In the genomic region with DNA sequence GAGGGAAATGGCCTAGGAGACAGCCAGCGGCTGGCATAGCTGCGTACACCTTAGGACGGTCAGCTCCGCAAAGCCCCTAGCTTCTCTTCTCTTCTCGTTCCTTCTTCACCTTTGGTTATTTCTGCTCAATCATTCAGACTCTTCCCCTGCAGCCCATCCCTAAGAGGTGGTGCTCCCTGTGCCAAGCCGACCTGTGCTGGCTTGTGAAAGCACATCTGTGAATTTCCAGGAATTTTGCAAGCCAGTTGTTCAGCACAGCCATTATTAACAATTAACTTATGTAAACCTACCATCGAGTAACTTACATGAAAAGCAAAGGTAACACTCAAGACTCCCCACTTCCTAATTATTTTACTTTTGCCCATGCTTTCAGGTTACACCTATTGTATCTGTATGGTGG, we compare ENCODE assay signal across 13 cellular contexts. TPM values are rescaled to one million over a fixed set of nuclear protein-coding genes. Genes with fewer than 3 reads are reported as not detected.
DNase-seq lines count a peak whose midpoint lies in the region; ATAC-seq and TF ChIP-seq lines count a peak whose summit lies in the region.
"Had no signal": no experiment of that assay in that cellular context is flagged by ENCODE, and none has a peak within 500 bp of the region (broad histone marks: within the 10 kb centered on the region; RNA-seq: fewer than 3 reads in every experiment).

No MANE protein-coding gene starts in this region.

- TF ChIP-seq CTCF in MCF 10A (IDR thresholded peaks at IDR 0.05; ENCODE audit: unreplicated experiment), result no peak
- TF ChIP-seq CTCF in mammary epithelial cell (conservative IDR thresholded peaks at IDR 0.05 in 1 of 2, IDR thresholded peaks at IDR 0.05 in 1 of 2; ENCODE audit: extremely low read depth in 1 of 2, insufficient read depth in 1 of 2, low read depth in 1 of 2, low read length in 2 of 2), result no peak
- TF ChIP-seq CTCF in lower lobe of right lung (IDR thresholded peaks at IDR 0.05), result no peak
- TF ChIP-seq CTCF in body of pancreas (IDR thresholded peaks at IDR 0.05), result no peak
- TF ChIP-seq CTCF in spleen (IDR thresholded peaks at IDR 0.05 in 8 of 11, conservative IDR thresholded peaks at IDR 0.05 in 3 of 11), result no peak

- H3K4me3 ChIP-seq in mammary epithelial cell (replicated peaks in 1 of 3; ENCODE audit: insufficient read depth in 1 of 3, low read depth in 2 of 3, low read length in 3 of 3), result no peak overlapping the region
- no peak overlapping the region for H3K4me3 ChIP-seq in lower lobe of right lung
- no peak overlapping the region for H3K4me3 ChIP-seq in thymus (ENCODE audit: low read length)
- H3K4me3 ChIP-seq in GM23248, result no peak overlapping the region
- H3K4me3 ChIP-seq in body of pancreas, result no peak overlapping the region
- no peak overlapping the region for H3K4me3 ChIP-seq in spleen

- H2AFZ ChIP-seq in mammary epithelial cell (ENCODE audit: low read depth, low read length), result no peak overlapping the region
- no peak overlapping the region for H2AFZ ChIP-seq in GM23248

- BruUV-seq in MCF 10A (replicated peaks; lab: Mats Ljungman, UMichigan) (no TSS peak), mammary epithelial cell (replicated peaks; lab: Mats Ljungman, UMichigan) (no TSS peak)

- no peaks in the 10 kb centered on the region for H3K36me3 Mint-ChIP-seq in MCF 10A (ENCODE audit: insufficient read depth, unreplicated experiment)
- H3K36me3 Mint-ChIP-seq in activated naive CD8-positive, alpha-beta T cell treated with anti-CD3 and anti-CD28 coated beads for 36 hours, result peaks cover 18% of the 10 kb centered on the region

- WGBS in mammary epithelial cell (ENCODE audit: low coverage, missing lambda C conversion rate), result 64% methylated on average over 7 of the region's 7 CpGs
- 94% methylated on average over 7 of the region's 7 CpGs for WGBS in thymus
- WGBS in GM23248 (ENCODE audit: low coverage in 1 of 2, low lambda C conversion rate in 2 of 2, missing lambda C conversion rate in 2 of 2), 2 experiments, result 95 to 96% methylated on average over 7 of the region's 7 CpGs
- WGBS in body of pancreas, 2 donors, result 75 to 79% methylated on average over 7 of the region's 7 CpGs
- 85 to 95% (median 93%) methylated on average over 7 of the region's 7 CpGs for WGBS in spleen, 5 donors

- no peaks in the 10 kb centered on the region for H3K36me3 ChIP-seq in mammary epithelial cell (ENCODE audit: insufficient read depth, low read length)
- no peaks in the 10 kb centered on the region for H3K36me3 ChIP-seq in lower lobe of right lung
- H3K36me3 ChIP-seq in thymus (ENCODE audit: control insufficient read depth, insufficient read depth), result peaks cover 5% of the 10 kb centered on the region
- H3K36me3 ChIP-seq in GM23248 (ENCODE audit: low read depth), result no peaks in the 10 kb centered on the region
- no peaks in the 10 kb centered on the region for H3K36me3 ChIP-seq in body of pancreas (replicated peaks in 1 of 2; ENCODE audit: insufficient read depth in 1 of 2, low read depth in 2 of 2)
- H3K36me3 ChIP-seq in spleen, result peaks cover 0 to 14% (median 4%) of the 10 kb centered on the region in 6 donors
- H3K36me3 ChIP-seq: esophagus muscularis mucosa had no signal

- no peaks in the 10 kb centered on the region for H4K20me1 ChIP-seq in mammary epithelial cell (ENCODE audit: insufficient read depth, low read length)
- no peaks in the 10 kb centered on the region for H4K20me1 ChIP-seq in GM23248 (ENCODE audit: insufficient read depth)

- DNase-seq in MCF 10A (ENCODE audit: unreplicated experiment) (peak; percentile 45), mammary epithelial cell (no peak), lower lobe of right lung (peak; percentile 10), GM23248 (no peak), body of pancreas (no peak), spleen (no peak)
- no peak for DNase-seq in activated naive CD8-positive, alpha-beta T cell treated with anti-CD3 and anti-CD28 coated beads for 36 hours
- DNase-seq: aorta, DMS153, NCI-H2171 had no signal

- H3K4me1 Mint-ChIP-seq in MCF 10A (ENCODE audit: insufficient read depth, unreplicated experiment), result peaks cover 10% of the 10 kb centered on the region
- peaks cover 43% of the 10 kb centered on the region for H3K4me1 Mint-ChIP-seq in activated naive CD8-positive, alpha-beta T cell treated with anti-CD3 and anti-CD28 coated beads for 36 hours

- CTCF ChIA-PET in MCF 10A (lab: Yijun Ruan, JAX), result interaction anchor here (1.0 kb wide), 1 partner anchor 88 kb away, joined by 3 read pairs; no protein-coding TSS in a partner anchor
- CTCF ChIA-PET in mammary epithelial cell (lab: Charles Lee; ENCODE audit: low non-redundant PET), result no interaction called here

- no peak overlapping the region for H3K4me2 ChIP-seq in mammary epithelial cell (ENCODE audit: insufficient read depth, low read depth, low read length)
- H3K4me2 ChIP-seq in GM23248 (ENCODE audit: unreplicated experiment), result no peak overlapping the region

- H3K27ac ChIP-seq in mammary epithelial cell (ENCODE audit: insufficient read depth, low read depth, low read length) (no peak overlapping the region), lower lobe of right lung (no peak overlapping the region), thymus (ENCODE audit: low read depth) (peak overlapping the region; percentile 46), GM23248 (no peak overlapping the region), body of pancreas (no peak overlapping the region), spleen (no peak overlapping the region)
- H3K27ac ChIP-seq: coronary artery had no signal

- H3F3A ChIP-seq in GM23248 (ENCODE audit: insufficient read depth), result no peaks in the 10 kb centered on the region

- no peaks in the 10 kb centered on the region for H3K27me3 ChIP-seq in mammary epithelial cell (ENCODE audit: insufficient read depth, low read length)
- peaks cover 12% of the 10 kb centered on the region for H3K27me3 ChIP-seq in lower lobe of right lung (ENCODE audit: low read depth)
- peaks cover 8% of the 10 kb centered on the region for H3K27me3 ChIP-seq in thymus (ENCODE audit: control insufficient read depth, insufficient read depth)
- no peaks in the 10 kb centered on the region for H3K27me3 ChIP-seq in GM23248 (replicated peaks; ENCODE audit: insufficient read depth)
- no peaks in the 10 kb centered on the region for H3K27me3 ChIP-seq in body of pancreas
- H3K27me3 ChIP-seq in spleen (replicated peaks in 1 of 7), result peaks cover 0 to 21% (median 14%) of the 10 kb centered on the region in 7 donors
- H3K27me3 ChIP-seq: esophagus muscularis mucosa had no signal

- H3K9ac ChIP-seq in mammary epithelial cell (ENCODE audit: insufficient read depth, low read length) (no peak overlapping the region), GM23248 (no peak overlapping the region)

- no peak overlapping the region for H3K4me3 Mint-ChIP-seq in MCF 10A (ENCODE audit: unreplicated experiment)
- peak overlapping the region; percentile 39 for H3K4me3 Mint-ChIP-seq in activated naive CD8-positive, alpha-beta T cell treated with anti-CD3 and anti-CD28 coated beads for 36 hours

- in situ Hi-C loops in mammary epithelial cell (cut with MboI; ENCODE audit: low sequenced_read_pairs in 2 of 2), result no loop called here
- in situ Hi-C loops in GM23248 (cut with MboI), result no loop called here

- H3K9me3 ChIP-seq in mammary epithelial cell (replicated peaks; ENCODE audit: insufficient read depth, low read length) (no peaks in the 10 kb centered on the region), lower lobe of right lung (no peaks in the 10 kb centered on the region), thymus (ENCODE audit: control insufficient read depth) (no peaks in the 10 kb centered on the region), GM23248 (ENCODE audit: low read depth) (no peaks in the 10 kb centered on the region), body of pancreas (no peaks in the 10 kb centered on the region), spleen (no peaks in the 10 kb centered on the region)

- peaks cover 11% of the 10 kb centered on the region for H3K4me1 ChIP-seq in mammary epithelial cell (ENCODE audit: insufficient read depth, low read length)
- H3K4me1 ChIP-seq in lower lobe of right lung, result peaks cover 32% of the 10 kb centered on the region
- peaks cover 5% of the 10 kb centered on the region for H3K4me1 ChIP-seq in thymus (ENCODE audit: control insufficient read depth, insufficient read depth, low read length)
- peaks cover 8% of the 10 kb centered on the region; the same call in 1 of the 2 replicates for H3K4me1 ChIP-seq in GM23248 (ENCODE audit: insufficient read depth)
- peaks cover 11% of the 10 kb centered on the region for H3K4me1 ChIP-seq in body of pancreas
- H3K4me1 ChIP-seq in spleen, result peaks cover 3 to 33% (median 16%) of the 10 kb centered on the region in 6 donors

- intact Hi-C loops in MCF 10A (cut with micrococcal nuclease), result no loop called here
- intact Hi-C loops in mammary epithelial cell (cut with micrococcal nuclease), result no loop called here
- intact Hi-C loops in lower lobe of right lung (cut with DNase I), result no loop called here
- intact Hi-C loops in body of pancreas (cut with DNase I), result no loop called here
- intact Hi-C loops in spleen (cut with DNase I; ENCODE audit: low total_unique reads), result no loop called here

- ATAC-seq in lower lobe of right lung, result no peak
- ATAC-seq in body of pancreas, result no peak

- POLR2A ChIA-PET in MCF 10A (lab: Yijun Ruan, JAX), result no interaction called here

- H3K79me2 ChIP-seq in mammary epithelial cell (ENCODE audit: insufficient read depth, low read length) (no peaks in the 10 kb centered on the region), GM23248 (ENCODE audit: insufficient read depth) (no peaks in the 10 kb centered on the region)

- no peaks in the 10 kb centered on the region for H3K27me3 Mint-ChIP-seq in MCF 10A (ENCODE audit: insufficient read depth, unreplicated experiment)
- H3K27me3 Mint-ChIP-seq in activated naive CD8-positive, alpha-beta T cell treated with anti-CD3 and anti-CD28 coated beads for 36 hours, result no peaks in the 10 kb centered on the region

- H3K9me2 ChIP-seq in GM23248 (ENCODE audit: insufficient read depth), result no peaks in the 10 kb centered on the region

- no peak overlapping the region for H3K27ac Mint-ChIP-seq in MCF 10A (ENCODE audit: low read depth, unreplicated experiment)
- peak overlapping the region; percentile 32 for H3K27ac Mint-ChIP-seq in activated naive CD8-positive, alpha-beta T cell treated with anti-CD3 and anti-CD28 coated beads for 36 hours

- no peak for TF ChIP-seq POLR2A in body of pancreas (IDR thresholded peaks at IDR 0.05)
- TF ChIP-seq POLR2A in spleen (IDR thresholded peaks at IDR 0.05), result no peak

- dilution Hi-C loops in mammary epithelial cell (cut with HindIII; ENCODE audit: low sequenced_read_pairs), result no loop called here

- H3K9me3 Mint-ChIP-seq in MCF 10A (ENCODE audit: unreplicated experiment), result no peaks in the 10 kb centered on the region
- H3K9me3 Mint-ChIP-seq in activated naive CD8-positive, alpha-beta T cell treated with anti-CD3 and anti-CD28 coated beads for 36 hours, result peaks cover 1% of the 10 kb centered on the region

RNA-seq across cellular contexts. Expression of a gene that starts 20.9 kb away (rescaled TPM):
- total RNA-seq in MCF 10A (2022), result 0.10 and 0.14 TPM in 2 replicates
- under 1 TPM in 1 of 2 donors, not detected in 1; 0.83 TPM for total RNA-seq in mammary epithelial cell
- polyA plus RNA-seq in mammary epithelial cell, result 0.06 TPM
- not detected for polyA minus RNA-seq in mammary epithelial cell
- 10 to 100 TPM; 14.0 to 14.4 TPM for total RNA-seq in activated naive CD8-positive, alpha-beta T cell treated with anti-CD3 and anti-CD28 coated beads for 36 hours
- total RNA-seq in lower lobe of right lung, result 3.4 TPM
- polyA plus RNA-seq in thymus, result 3.6 TPM
- 8.6 and 10.6 TPM in 2 replicates for total RNA-seq in GM23248 (2014; rRNA removed; shearing (Covaris generic))
- polyA plus RNA-seq in GM23248 (2016; fragmentation: Nextera tagmentation; extraction: Ambion mirVana), result 5.1 and 5.7 TPM in 2 replicates
- under 1 TPM in 1 of 2 donors, not detected in 1; 0.26 TPM for total RNA-seq in body of pancreas
- total RNA-seq in spleen, result 1 to 10 TPM; 1.9 to 5.2 (median 3.2) TPM
- polyA plus RNA-seq in spleen, result 1 to 10 TPM in 2 of 3 donors, under 1 TPM in 1; 0.50 to 1.7 (median 1.3) TPM

Comparison
In these comparisons a context has a peak if more than half of its experiments do, and no peak if none do; other contexts are left out.
1. DNase-seq: peak in MCF 10A (single experiment) and lower lobe of right lung (single experiment); none in mammary epithelial cell (single experiment), activated naive CD8-positive, alpha-beta T cell treated with anti-CD3 and anti-CD28 coated beads for 36 hours (single experiment), GM23248 (single experiment), body of pancreas (0 of 4) and spleen (single experiment).